ENCODE assay signal across 25 cellular contexts in genomic region chr1:36589006-36589405, GRCh38.
DNase-seq lines count a peak whose midpoint lies in the region; ATAC-seq, FAIRE-seq and TF ChIP-seq lines count a peak whose summit lies in the region.
"Had no signal": no experiment of that assay in that cellular context is flagged by ENCODE, and none has a peak within 500 bp of the region (broad histone marks: within the 10 kb centered on the region; RNA-seq: fewer than 3 reads in every experiment).

No MANE protein-coding gene starts in this region.

- TF ChIP-seq POLR2A in H1 (IDR thresholded peaks at IDR 0.05; ENCODE audit: control extremely low read depth in 1 of 2, low read depth in 2 of 2, low read length in 2 of 2), result no peak

- no peak overlapping the region for H2BK5ac ChIP-seq in H1 (ENCODE audit: low read depth, low read length)

- H4K8ac ChIP-seq in H1 (ENCODE audit: extremely low read depth, insufficient read depth, low read length), result no peak overlapping the region

- H3K23me2 ChIP-seq in H1 (ENCODE audit: low read depth, low read length), result no peaks in the 10 kb centered on the region; the same call in none of the 2 replicates

- H2AK5ac ChIP-seq in H1 (ENCODE audit: low read depth, low read length), result no peak overlapping the region; the same call in 1 of the 2 replicates

- H3K14ac ChIP-seq in H1 (ENCODE audit: insufficient read length), result no peak overlapping the region

- H3K79me1 ChIP-seq in H1 (ENCODE audit: low read depth, low read length), result no peaks in the 10 kb centered on the region

- H4K20me1 ChIP-seq in BLaER1, result no peaks in the 10 kb centered on the region
- no peaks in the 10 kb centered on the region for H4K20me1 ChIP-seq in H1 (replicated peaks in 1 of 2; ENCODE audit: control insufficient read depth in 1 of 2, insufficient read depth in 2 of 2, low read length in 2 of 2)

- POLR2A ChIA-PET in H1 (lab: Charles Lee; ENCODE audit: partially characterized antibody) (interaction anchor here (1.7 to 2.7 kb wide), 2 partner anchors 13 to 33 kb away, joined by 3 to 7 read pairs; no protein-coding TSS in a partner anchor), RWPE1 (lab: Yijun Ruan, JAX; ENCODE audit: low non-redundant PET) (no interaction called here)

- H2BK12ac ChIP-seq in H1 (ENCODE audit: low read depth, low read length), result 0 out of 2 replicates have a peak overlapping the region, but pooled peaks have one; percentile 0

- no peak overlapping the region for H4K5ac ChIP-seq in H1 (ENCODE audit: insufficient read length, low read depth, low read length)

- H4K91ac ChIP-seq in H1 (replicated peaks; ENCODE audit: insufficient read length, low read length), result no peak overlapping the region

- no peak for FAIRE-seq in H1 (lab: Jason Lieb, UNC)
- FAIRE-seq: A204.1, GM12878, H54, K562, RCC 7860 had no signal

- H3K4ac ChIP-seq in H1 (replicated peaks; ENCODE audit: insufficient read length, low read depth, low read length), result no peak overlapping the region

- H3K4me2 ChIP-seq in BLaER1 (peak overlapping the region; percentile 97), H1 (ENCODE audit: insufficient read depth in 1 of 2, low read depth in 2 of 2, low read length in 2 of 2) (peak overlapping the region in 1 of 2 experiments; percentile 22; a peak in 1 of 4 replicates)

- peaks cover 86% of the 10 kb centered on the region for H3K4me1 ChIP-seq in BLaER1
- peaks cover 12 to 26% (median 17%) of the 10 kb centered on the region in 4 experiments for H3K4me1 ChIP-seq in H1 (replicated peaks in 1 of 4; ENCODE audit: control insufficient read depth in 3 of 4, insufficient read depth in 4 of 4, low read length in 3 of 4)
- H3K4me1 ChIP-seq: SJSA1 had no signal

- H3K9me3 ChIP-seq in BLaER1, result no peaks in the 10 kb centered on the region
- H3K9me3 ChIP-seq in H1 (ENCODE audit: insufficient read depth in 2 of 2, low read depth in 1 of 2, low read length in 1 of 2), result no peaks in the 10 kb centered on the region
- H3K9me3 ChIP-seq: MG63, SJSA1 had no signal

- no peak overlapping the region for H2BK15ac ChIP-seq in H1 (ENCODE audit: low read length)

- H2BK20ac ChIP-seq in H1 (ENCODE audit: low read length), result no peak overlapping the region

- 69% methylated on average over 8 of the region's 8 CpGs; no CpG with 5 or more reads in 1 of the 2 experiments for WGBS in H1 (ENCODE audit: extremely low coverage in 1 of 2, insufficient coverage in 1 of 2, insufficient read length in 1 of 2, insufficient replicate concordance in 2 of 2, low coverage in 1 of 2, low lambda C conversion rate in 2 of 2, missing lambda C conversion rate in 1 of 2), 2 experiments

- H3K56ac ChIP-seq in H1 (replicated peaks; ENCODE audit: insufficient read length, low read depth, low read length), result no peak overlapping the region

- no peak for TF ChIP-seq EP300 in H1 (IDR thresholded peaks at IDR 0.05; ENCODE audit: borderline replicate concordance in 1 of 2, low read depth in 2 of 2, low read length in 2 of 2)

- ATAC-seq in HG03097 (IDR thresholded peaks at IDR 0.05; ENCODE audit: low FRiP score, unreplicated experiment) (no peak), left cardiac atrium (no peak)
- ATAC-seq: GM12878, K562, Right ventricle myocardium inferior had no signal

- intact Hi-C loops in left cardiac atrium (cut with DNase I), result no loop called here

- no peak overlapping the region for H2BK120ac ChIP-seq in H1 (replicated peaks; ENCODE audit: low read depth, low read length)

- no peak overlapping the region for H3K18ac ChIP-seq in H1 (ENCODE audit: extremely low read depth, low read length)

- H3K27ac ChIP-seq in BLaER1 (peak overlapping the region; percentile 86), H1 (ENCODE audit: low read depth, low read length) (no peak overlapping the region), RWPE1 (no peak overlapping the region)
- H3K27ac ChIP-seq: SJSA1 had no signal

- no peak overlapping the region for H2AFZ ChIP-seq in H1 (ENCODE audit: low read length)

- DNase-seq in DMS79 (lab: John Stamatoyannopoulos, UW) (peak; percentile 14), NCI-H187 (lab: John Stamatoyannopoulos, UW) (peak; percentile 44 to 66), H1 (ENCODE audit: low read depth in 1 of 2, low spot score in 2 of 2) (no peak), RWPE1 (ENCODE audit: low spot score) (no peak), left cardiac atrium (no peak), middle frontal gyrus (ENCODE audit: extremely low spot score, low spot score) (no peak)
- DNase-seq: DND-41, HFFc6, MG63, NCI-H1048, NCI-H1417 treated with DMSO at 0.1 percent for 48 hours, NCI-H2029 treated with DMSO at 0.1 percent for 48 hours, NCI-H446 treated with DMSO at 0.1 percent for 48 hours, NCI-H774, OCI-M1, T-helper 1 cell had no signal

- H3K79me2 ChIP-seq in H1 (ENCODE audit: control insufficient read depth in 1 of 2, insufficient read depth in 2 of 2, low read length in 2 of 2), result no peaks in the 10 kb centered on the region

- peak overlapping the region; percentile 68 for H3K4me3 ChIP-seq in BLaER1
- no peak overlapping the region for H3K4me3 ChIP-seq in H1 (ENCODE audit: extremely low read depth in 1 of 4, insufficient read depth in 2 of 4, low read depth in 3 of 4, low read length in 4 of 4)
- H3K4me3 ChIP-seq: GM12878, K562, MG63, SJSA1 had no signal

- CTCF ChIA-PET in H1 (lab: Charles Lee; ENCODE audit: partially characterized antibody), result interaction anchor here (0.7 to 8.9 kb wide), 16 partner anchors 8 to 429 kb away, joined by 3 to 71 read pairs (median 4); no protein-coding TSS in a partner anchor
- CTCF ChIA-PET in RWPE1 (lab: Yijun Ruan, JAX), result interaction anchor here (0.6 kb wide), 1 partner anchor 118 kb away, joined by 5 read pairs; no protein-coding TSS in a partner anchor

- TF ChIP-seq CTCF in H1 (IDR thresholded peaks at IDR 0.05; ENCODE audit: control extremely low read depth in 1 of 3, insufficient read depth in 1 of 3, low read depth in 1 of 3, low read length in 3 of 3), result no peak
- TF ChIP-seq CTCF in RWPE1 (conservative IDR thresholded peaks at IDR 0.05; ENCODE audit: low read depth), result no peak

- H3K9ac ChIP-seq in BLaER1 (peak overlapping the region; percentile 85), H1 (replicated peaks in 1 of 4; ENCODE audit: extremely low read depth in 1 of 4, low read depth in 3 of 4, low read length in 3 of 4) (no peak overlapping the region)

- no peaks in the 10 kb centered on the region for H3K36me3 ChIP-seq in BLaER1
- no peaks in the 10 kb centered on the region for H3K36me3 ChIP-seq in H1 (ENCODE audit: control insufficient read depth in 2 of 4, insufficient read depth in 4 of 4, low read length in 3 of 4)
- H3K36me3 ChIP-seq: MG63, SJSA1 had no signal

- no peak for TF ChIP-seq RAD21 in H1 (IDR thresholded peaks at IDR 0.05 in 1 of 2, conservative IDR thresholded peaks at IDR 0.05 in 1 of 2; ENCODE audit: low read depth in 2 of 2, low read length in 2 of 2)

- H3K27me3 ChIP-seq in BLaER1 (no peaks in the 10 kb centered on the region), H1 (replicated peaks in 1 of 4; ENCODE audit: control insufficient read depth in 3 of 4, extremely low read depth in 1 of 4, insufficient read depth in 3 of 4, low read length in 3 of 4) (no peaks in the 10 kb centered on the region; a peak in 1 of 7 replicates)

- H3K23ac ChIP-seq in H1 (ENCODE audit: insufficient read length), result no peak overlapping the region

TF ChIP-seq in H1, 55 proteins besides CTCF, POLR2A, EP300 and RAD21:
- TF ChIP-seq BCL11A (IDR thresholded peaks at IDR 0.05; ENCODE audit: low read depth in 2 of 2, low read length in 2 of 2) (no peak), FOSL1 (IDR thresholded peaks at IDR 0.05; ENCODE audit: insufficient read depth, low read depth, low read length) (no peak), CHD1 (IDR thresholded peaks at IDR 0.05; ENCODE audit: low read depth, low read length) (no peak), TAF1 (IDR thresholded peaks at IDR 0.05; ENCODE audit: low read depth, low read length) (no peak), CBX5 (IDR thresholded peaks at IDR 0.05; ENCODE audit: low read depth, low read length) (no peak), POLR2AphosphoS5 (IDR thresholded peaks at IDR 0.05; ENCODE audit: low read depth, low read length) (no peak), ATF2 (IDR thresholded peaks at IDR 0.05; ENCODE audit: low read length) (no peak), SAP30 (IDR thresholded peaks at IDR 0.05; ENCODE audit: insufficient read depth, insufficient replicate concordance, low read length) (no peak), RBBP5 (IDR thresholded peaks at IDR 0.05; ENCODE audit: borderline replicate concordance, low read depth, low read length) (no peak), E2F6 (IDR thresholded peaks at IDR 0.05) (no peak), TCF12 (IDR thresholded peaks at IDR 0.05; ENCODE audit: low read depth, low read length) (no peak), SIX5 (IDR thresholded peaks at IDR 0.05; ENCODE audit: low read depth, low read length) (no peak)

Comparison
In these comparisons a context has a peak if more than half of its experiments do, and no peak if none do; other contexts are left out.
1. DNase-seq: peak in DMS79 (single experiment) and NCI-H187 (2 of 2); none in H1 (0 of 2), RWPE1 (single experiment), left cardiac atrium (single experiment) and middle frontal gyrus (single experiment).